Comparison of ENCODE assay signal across 8 cellular contexts in genomic region chr2:135530313-135531230, GRCh38. TPM values are rescaled to one million over a fixed set of nuclear protein-coding genes. Genes with fewer than 3 reads are reported as not detected.
DNase-seq lines count a peak whose midpoint lies in the region; ATAC-seq and TF ChIP-seq lines count a peak whose summit lies in the region.

Gene ZRANB3, minus strand, starts transcription at chr2:135531218.

- H3K4me2 ChIP-seq in parathyroid adenoma (ENCODE audit: low read length): peak within 1 kb of the TSS; percentile 86

- peak within 1 kb of the TSS; percentile 90 for H3K9ac ChIP-seq in adipocyte (ENCODE audit: low read length)
- peak within 1 kb of the TSS; percentile 16 for H3K9ac ChIP-seq in parathyroid adenoma

- H3K4me3 ChIP-seq in adipocyte (ENCODE audit: low read length) (peak within 1 kb of the TSS; percentile 98), cardiac muscle cell (peak within 1 kb of the TSS; percentile 73), parathyroid adenoma (ENCODE audit: low read depth, low read length) (peak within 1 kb of the TSS; percentile 91), tibial artery (peak within 1 kb of the TSS; percentile 71 to 93)

- DNase-seq in GM13976 (ENCODE audit: low spot score) (peak; percentile 85), NCI-H1436 (lab: John Stamatoyannopoulos, UW) (peak; percentile 95), SW 1271 (lab: John Stamatoyannopoulos, UW) (peak; percentile 95 to 99), adipocyte (ENCODE audit: low read depth) (peak; percentile 98), cardiac muscle cell (ENCODE audit: low read depth in 1 of 2, low spot score in 1 of 2) (peak; percentile 99), tibial artery (peak; percentile 96)

- H3K27ac ChIP-seq in cardiac muscle cell (peak within 1 kb of the TSS; percentile 97), parathyroid adenoma (peak within 1 kb of the TSS; percentile 91), tibial artery (peak within 1 kb of the TSS; percentile 86 to 89)

- H3K4me1 ChIP-seq in adipocyte (ENCODE audit: control insufficient read depth, insufficient read depth, low read length) (peaks cover 9% of the 10 kb centered on the region), cardiac muscle cell (ENCODE audit: low read depth) (peaks cover 7% of the 10 kb centered on the region), parathyroid adenoma (no peaks in the 10 kb centered on the region), tibial artery (peaks cover 3 to 18% (median 9%) of the 10 kb centered on the region in 4 donors)

- H3K36me3 ChIP-seq in adipocyte (ENCODE audit: control insufficient read depth, insufficient read depth, low read length, severe bottlenecking) (no peaks in the 10 kb centered on the region), cardiac muscle cell (no peaks in the 10 kb centered on the region), parathyroid adenoma (ENCODE audit: control insufficient read depth, insufficient read depth, low read length) (no peaks in the 10 kb centered on the region), tibial artery (no peaks in the 10 kb centered on the region)

- H3K9me3 ChIP-seq in adipocyte (ENCODE audit: control insufficient read depth, low read length): no peaks in the 10 kb centered on the region
- no peaks in the 10 kb centered on the region for H3K9me3 ChIP-seq in cardiac muscle cell (ENCODE audit: low read depth)
- H3K9me3 ChIP-seq in parathyroid adenoma (ENCODE audit: control insufficient read depth, low read length): no peaks in the 10 kb centered on the region
- H3K9me3 ChIP-seq in tibial artery: no peaks in the 10 kb centered on the region

- H3K27me3 ChIP-seq in adipocyte (replicated peaks; ENCODE audit: control insufficient read depth, insufficient read depth, low read length): no peaks in the 10 kb centered on the region
- no peaks in the 10 kb centered on the region for H3K27me3 ChIP-seq in cardiac muscle cell
- H3K27me3 ChIP-seq in parathyroid adenoma (ENCODE audit: control insufficient read depth, insufficient read depth, low read length): no peaks in the 10 kb centered on the region
- H3K27me3 ChIP-seq in tibial artery: no peaks in the 10 kb centered on the region

- peaks cover 5% of the 10 kb centered on the region for H3K79me2 ChIP-seq in parathyroid adenoma

- H2AFZ ChIP-seq in parathyroid adenoma: peak within 1 kb of the TSS; percentile 86

- intact Hi-C loops in tibial artery (cut with DNase I; ENCODE audit: low total_unique reads): loop anchor here (5.0 kb wide), 2 partner anchors 478 to 613 kb away; partner anchors contain the start of genes CCNT2 and RAB3GAP1

- in situ Hi-C loops in GM13976 (cut with MboI; ENCODE audit: low sequenced_read_pairs, unreplicated experiment): no loop called here

- ATAC-seq in HG02840 (IDR thresholded peaks at IDR 0.05; ENCODE audit: low FRiP score, unreplicated experiment): peak; percentile 62

- TF ChIP-seq CTCF in GM13976 (IDR thresholded peaks at IDR 0.05; ENCODE audit: borderline replicate concordance, control extremely low read depth, extremely low read depth, insufficient read depth, missing control alignments): no peak
- no peak for TF ChIP-seq CTCF in cardiac muscle cell (IDR thresholded peaks at IDR 0.05; ENCODE audit: low read depth, low read length)
- no peak for TF ChIP-seq CTCF in parathyroid adenoma (IDR thresholded peaks at IDR 0.05)
- no peak for TF ChIP-seq CTCF in tibial artery (IDR thresholded peaks at IDR 0.05)

RNA-seq across cellular contexts. Expression of gene ZRANB3, which starts in this region (rescaled TPM):
- total RNA-seq in cardiac muscle cell: 5.0 and 8.8 TPM in 2 replicates
- 3.9 and 5.6 TPM in 2 replicates for polyA plus RNA-seq in cardiac muscle cell

Comparison
In these comparisons a context has a peak if more than half of its experiments do, and no peak if none do; other contexts are left out.
1. Peak in every context shown above with its lines: DNase-seq, ATAC-seq, H3K4me3 ChIP-seq and H3K27ac ChIP-seq.